Comparison of ENCODE assay signal across 1 cellular context in the genomic region with DNA sequence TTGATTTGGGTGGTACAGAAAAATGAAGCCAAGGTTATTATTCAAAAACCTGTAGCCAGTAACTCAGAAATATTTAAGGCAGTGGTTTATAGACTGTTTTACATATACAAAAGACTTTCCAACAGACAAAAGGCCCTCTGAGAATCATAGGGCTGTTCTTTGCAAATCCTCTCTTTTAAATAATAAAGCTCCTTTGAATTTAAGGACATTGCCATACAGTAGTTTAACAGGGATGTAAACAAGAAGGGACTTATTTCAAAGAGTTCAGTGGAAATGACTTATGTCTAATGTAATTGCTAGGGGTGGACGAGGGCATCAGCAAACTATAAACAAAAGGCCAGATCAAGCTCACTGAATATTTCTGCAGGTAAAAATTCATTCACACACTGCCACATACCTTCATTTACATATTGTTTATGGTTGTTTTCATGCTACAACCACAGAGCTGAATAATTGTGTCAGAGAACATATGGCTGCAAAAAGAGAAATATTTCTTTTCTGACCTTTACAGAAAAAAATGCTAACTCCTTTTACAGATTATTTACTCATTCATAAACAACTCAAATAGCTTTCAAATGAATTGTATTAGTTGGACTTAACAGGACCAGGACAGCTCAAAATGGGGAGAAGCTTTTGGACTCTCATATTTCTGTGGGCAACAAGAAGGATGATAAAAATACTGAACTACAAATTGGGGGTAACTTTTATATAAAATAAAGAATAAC.
TF ChIP-seq lines count a peak whose summit lies in the region.

No MANE protein-coding gene starts in this region.

TF ChIP-seq in SK-N-SH treated with all-trans-retinoic acid at 6 μM for 48 hours, 23 proteins besides CTCF, POLR2A, EP300 and RAD21 (continued from another document):
- TF ChIP-seq, protein P1, sequence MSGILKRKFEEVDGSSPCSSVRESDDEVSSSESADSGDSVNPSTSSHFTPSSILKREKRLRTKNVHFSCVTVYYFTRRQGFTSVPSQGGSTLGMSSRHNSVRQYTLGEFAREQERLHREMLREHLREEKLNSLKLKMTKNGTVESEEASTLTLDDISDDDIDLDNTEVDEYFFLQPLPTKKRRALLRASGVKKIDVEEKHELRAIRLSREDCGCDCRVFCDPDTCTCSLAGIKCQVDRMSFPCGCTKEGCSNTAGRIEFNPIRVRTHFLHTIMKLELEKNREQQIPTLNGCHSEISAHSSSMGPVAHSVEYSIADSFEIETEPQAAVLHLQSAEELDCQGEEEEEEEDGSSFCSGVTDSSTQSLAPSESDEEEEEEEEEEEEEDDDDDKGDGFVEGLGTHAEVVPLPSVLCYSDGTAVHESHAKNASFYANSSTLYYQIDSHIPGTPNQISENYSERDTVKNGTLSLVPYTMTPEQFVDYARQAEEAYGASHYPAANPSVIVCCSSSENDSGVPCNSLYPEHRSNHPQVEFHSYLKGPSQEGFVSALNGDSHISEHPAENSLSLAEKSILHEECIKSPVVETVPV (CRISPR knock-in tag; IDR thresholded peaks at IDR 0.05): no peak
- TF ChIP-seq CSDC2 (CRISPR knock-in tag; IDR thresholded peaks at IDR 0.05): no peak
- no peak for TF ChIP-seq GLIS3 (CRISPR knock-in tag; IDR thresholded peaks at IDR 0.05)
